Comparison of ENCODE assay signal across 34 cellular contexts in the genomic region with DNA sequence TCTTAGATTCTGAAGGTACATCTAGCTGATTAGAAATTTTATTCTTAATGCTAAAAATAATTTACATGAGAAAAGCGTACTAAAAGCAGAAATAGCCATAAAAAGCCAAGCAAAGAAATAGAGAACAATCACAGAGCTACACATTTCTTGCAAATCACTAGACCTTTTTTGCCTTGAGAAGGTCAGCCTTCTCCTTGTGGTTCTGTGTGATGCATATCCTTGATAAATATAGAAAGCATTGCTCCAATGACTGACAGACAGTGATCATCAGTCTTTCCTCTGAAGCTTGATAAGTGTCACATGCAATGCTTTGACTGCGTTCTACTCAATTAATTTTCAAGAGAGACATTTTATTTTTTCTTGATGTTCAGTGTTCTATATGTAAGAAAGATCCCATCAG.
"Had no signal": no experiment of that assay in that cellular context is flagged by ENCODE, and none has a peak within 500 bp of the region (broad histone marks: within the 10 kb centered on the region; RNA-seq: fewer than 3 reads in every experiment).

No MANE protein-coding gene starts in this region.

- H3K4me3 ChIP-seq: MG63 had no signal

- H3K27ac ChIP-seq: KMS-11 had no signal

- H3K9ac ChIP-seq: KMS-11 had no signal

- DNase-seq: Karpas-422, Kasumi-1, KG1, MG63, MM.1S, MV-4-11, NCI-H1048, NCI-H1092, NCI-H1092 treated with DMSO at 0.1 percent for 48 hours, NCI-H1105, NCI-H1105 treated with DMSO at 0.1 percent for 48 hours, NCI-H1417, NCI-H1417 treated with DMSO at 0.1 percent for 48 hours, NCI-H1436, NCI-H1436 treated with DMSO at 0.1 percent for 48 hours, NCI-H146, NCI-H1694, NCI-H1694 treated with DMSO at 0.1 percent for 48 hours, NCI-H187, NCI-H187 treated with DMSO at 0.1 percent for 48 hours, NCI-H1930, NCI-H2029, NCI-H2029 treated with DMSO at 0.1 percent for 48 hours, NCI-H2081, NCI-H2081 treated with DMSO at 0.1 percent for 48 hours, NCI-H2107, NCI-H2171, NCI-H2171 treated with DMSO at 0.1 percent for 48 hours, NCI-H2227 treated with DMSO at 0.1 percent for 48 hours, NCI-H226, NCI-H345, NCI-H446, NCI-H446 treated with DMSO at 0.1 percent for 48 hours had no signal

- H3K9me3 ChIP-seq: MG63 had no signal

- H3K36me3 ChIP-seq: MG63 had no signal

- H3K4me2 ChIP-seq: KMS-11 had no signal

- H3K27me3 ChIP-seq: MG63 had no signal
